ENCODE assay signal across 8 cellular contexts in the genomic region with DNA sequence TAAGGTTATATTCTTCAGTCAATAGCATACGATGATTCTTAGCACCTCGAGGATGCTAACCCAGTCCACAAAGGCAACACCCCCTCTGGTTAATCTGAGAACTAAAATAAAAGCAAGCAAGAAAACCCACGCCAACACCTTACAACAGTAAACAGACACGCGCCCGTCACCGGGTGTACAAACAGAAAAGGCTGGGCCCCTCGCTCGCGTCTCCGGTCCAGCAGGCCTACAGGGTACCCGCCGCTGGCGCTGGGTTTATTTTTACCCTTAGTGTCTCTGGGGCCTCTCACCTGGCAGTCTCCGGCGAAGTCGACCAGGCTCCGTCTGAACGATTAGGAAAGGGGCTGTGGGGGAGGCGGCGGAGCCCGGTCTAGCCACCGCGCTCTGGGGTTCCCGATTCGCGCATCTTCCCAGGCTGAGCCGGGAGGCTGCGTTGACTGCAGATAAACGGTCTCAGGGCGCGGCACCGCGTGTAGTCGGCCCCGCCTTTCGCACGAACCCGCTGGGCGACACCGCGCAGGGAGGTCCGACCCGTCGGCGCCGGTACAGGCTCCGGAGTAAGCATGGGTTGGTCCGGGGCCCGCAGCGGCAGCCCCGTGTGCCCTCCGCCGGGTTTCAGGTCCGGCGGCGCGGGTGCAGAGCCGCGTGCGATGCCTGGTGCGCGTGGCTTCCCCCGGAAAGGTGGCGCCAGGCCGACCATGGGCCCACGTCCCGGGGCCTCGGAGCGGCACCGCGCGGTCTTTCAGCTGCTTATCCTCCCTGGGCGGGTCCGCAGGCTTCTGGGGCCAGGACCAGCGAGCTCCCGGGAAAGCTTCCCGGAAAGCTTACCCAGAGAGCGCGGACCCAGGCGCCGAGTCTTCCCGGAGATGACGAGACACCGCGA. TPM values are rescaled to one million over a fixed set of nuclear protein-coding genes. Genes with fewer than 3 reads are reported as not detected.
DNase-seq lines count a peak whose midpoint lies in the region; ATAC-seq and TF ChIP-seq lines count a peak whose summit lies in the region.

TSS of gene SLC9B2 (minus strand) at position 868 of the 883 bp plus-strand sequence. CDS start 9,211 bp downstream, outside the sequence.

- DNase-seq in activated T-helper 1 cell treated with Interleukin-2 at 50 U/mL for 16 hours (ENCODE audit: low read depth) (peak; percentile 43), fibroblast of gingiva (ENCODE audit: low read depth) (peak; percentile 59)
- peak; percentile 53 to 75 (median 68) for DNase-seq in naive thymus-derived CD4-positive, alpha-beta T cell

- H3K27me3 Mint-ChIP-seq in naive thymus-derived CD4-positive, alpha-beta T cell = no peaks in the 10 kb centered on the region
- H3K27me3 Mint-ChIP-seq in stimulated activated memory B cell treated with anti-CD40 and anti-IgM and Interleukin-4, amounts not matched to agents 10 μg/mL and 1 μg/mL and 100 μg/mL, for 72 hours = no peaks in the 10 kb centered on the region

- H3K27ac Mint-ChIP-seq in naive thymus-derived CD4-positive, alpha-beta T cell = peak within 1 kb of the TSS; percentile 86 to 99 (median 97)
- H3K27ac Mint-ChIP-seq in stimulated activated memory B cell treated with anti-CD40 and anti-IgM and Interleukin-4, amounts not matched to agents 10 μg/mL and 1 μg/mL and 100 μg/mL, for 72 hours = peak within 1 kb of the TSS; percentile 95

- peak within 1 kb of the TSS; percentile 76 for H3K27ac ChIP-seq in C4-2B
- peak within 1 kb of the TSS; percentile 87 for H3K27ac ChIP-seq in naive thymus-derived CD4-positive, alpha-beta T cell (ENCODE audit: low read depth, low read length)

- peaks cover 23 to 54% (median 47%) of the 10 kb centered on the region in 7 donors for H3K4me1 Mint-ChIP-seq in naive thymus-derived CD4-positive, alpha-beta T cell
- H3K4me1 Mint-ChIP-seq in stimulated activated memory B cell treated with anti-CD40 and anti-IgM and Interleukin-4, amounts not matched to agents 10 μg/mL and 1 μg/mL and 100 μg/mL, for 72 hours = peaks cover 33% of the 10 kb centered on the region

- peak within 1 kb of the TSS; percentile 74 for H3K4me3 ChIP-seq in naive thymus-derived CD4-positive, alpha-beta T cell (ENCODE audit: low read length)

- H3K4me3 Mint-ChIP-seq in naive thymus-derived CD4-positive, alpha-beta T cell = peak within 1 kb of the TSS; percentile 77 to 97 (median 95)
- H3K4me3 Mint-ChIP-seq in stimulated activated memory B cell treated with anti-CD40 and anti-IgM and Interleukin-4, amounts not matched to agents 10 μg/mL and 1 μg/mL and 100 μg/mL, for 72 hours = peak within 1 kb of the TSS; percentile 90

- no peaks in the 10 kb centered on the region for H3K36me3 ChIP-seq in naive thymus-derived CD4-positive, alpha-beta T cell (ENCODE audit: control insufficient read depth in 2 of 3, insufficient read depth in 3 of 3, low read length in 3 of 3)

- peak; percentile 62 for ATAC-seq in HG03432 (IDR thresholded peaks at IDR 0.05; ENCODE audit: unreplicated experiment)
- ATAC-seq in naive thymus-derived CD4-positive, alpha-beta T cell = peak; percentile 83
- peak; percentile 87 for ATAC-seq in stimulated activated memory B cell treated with anti-CD40 and anti-IgM and Interleukin-4, amounts not matched to agents 10 μg/mL and 1 μg/mL and 100 μg/mL, for 72 hours

- peak; percentile 58 for TF ChIP-seq POLR2A in GM19193 (IDR thresholded peaks at IDR 0.05; ENCODE audit: extremely low read depth, insufficient read depth, insufficient read length)

- POLR2A ChIA-PET in naive thymus-derived CD4-positive, alpha-beta T cell (lab: Charles Lee) = interaction anchor here (0.6 to 3.2 kb wide), 15 partner anchors 9 to 507 kb away, joined by 3 to 21 read pairs (median 4); partner anchors contain the start of genes BDH2, CISD2, SLC9B1 and UBE2D3

- no peaks in the 10 kb centered on the region for H3K27me3 ChIP-seq in naive thymus-derived CD4-positive, alpha-beta T cell (ENCODE audit: control insufficient read depth in 2 of 2, insufficient read depth in 2 of 2, low read length in 2 of 2)

- peaks cover 0 to 22% (median 6%) of the 10 kb centered on the region in 5 donors for H3K36me3 Mint-ChIP-seq in naive thymus-derived CD4-positive, alpha-beta T cell
- H3K36me3 Mint-ChIP-seq in stimulated activated memory B cell treated with anti-CD40 and anti-IgM and Interleukin-4, amounts not matched to agents 10 μg/mL and 1 μg/mL and 100 μg/mL, for 72 hours = peaks cover 5% of the 10 kb centered on the region

- H3K9me3 ChIP-seq in naive thymus-derived CD4-positive, alpha-beta T cell (ENCODE audit: control insufficient read depth in 2 of 3, low read length in 3 of 3) = no peaks in the 10 kb centered on the region

- CTCF ChIA-PET in naive thymus-derived CD4-positive, alpha-beta T cell (lab: Charles Lee) = interaction anchor here (0.6 kb wide), 1 partner anchor 12 kb away, joined by 3 read pairs; no protein-coding TSS in a partner anchor

- peak; percentile 14; the same call in 1 of the 2 replicates for TF ChIP-seq CTCF in C4-2B (conservative IDR thresholded peaks at IDR 0.05)

- H3K9me3 Mint-ChIP-seq in naive thymus-derived CD4-positive, alpha-beta T cell = no peaks in the 10 kb centered on the region
- no peaks in the 10 kb centered on the region for H3K9me3 Mint-ChIP-seq in stimulated activated memory B cell treated with anti-CD40 and anti-IgM and Interleukin-4, amounts not matched to agents 10 μg/mL and 1 μg/mL and 100 μg/mL, for 72 hours

- intact Hi-C loops in naive thymus-derived CD4-positive, alpha-beta T cell (cut with micrococcal nuclease) = loop anchor here (1.0 to 5.0 kb wide), 12 partner anchors 23 to 1729 kb away; partner anchors contain the start of genes BDH2 (in 2 of the 2), CISD2 (in 2 of the 2), MANBA (in 2 of the 2) and SLC39A8 (in 2 of the 2)

- peaks cover 10 to 17% of the 10 kb centered on the region in 2 donors for H3K4me1 ChIP-seq in naive thymus-derived CD4-positive, alpha-beta T cell (ENCODE audit: control insufficient read depth in 2 of 2, insufficient read depth in 2 of 2, low read length in 2 of 2)

TF ChIP-seq in PFSK-1, 5 proteins besides CTCF, POLR2A, EP300 and RAD21:
- TF ChIP-seq TAF1 (IDR thresholded peaks at IDR 0.05; ENCODE audit: borderline replicate concordance, insufficient read depth, low read length) (peak; percentile 66; the same call in 1 of the 2 replicates), SIN3A (IDR thresholded peaks at IDR 0.05; ENCODE audit: borderline replicate concordance, insufficient read depth, low read length) (no peak), POLR2AphosphoS5 (IDR thresholded peaks at IDR 0.05; ENCODE audit: low read depth, low read length) (peak; percentile 63), FOXP2 (optimal IDR thresholded peaks at IDR 0.05; ENCODE audit: borderline replicate concordance, extremely low read depth, extremely low read length, insufficient read depth) (no peak)
- TF ChIP-seq, protein P1, sequence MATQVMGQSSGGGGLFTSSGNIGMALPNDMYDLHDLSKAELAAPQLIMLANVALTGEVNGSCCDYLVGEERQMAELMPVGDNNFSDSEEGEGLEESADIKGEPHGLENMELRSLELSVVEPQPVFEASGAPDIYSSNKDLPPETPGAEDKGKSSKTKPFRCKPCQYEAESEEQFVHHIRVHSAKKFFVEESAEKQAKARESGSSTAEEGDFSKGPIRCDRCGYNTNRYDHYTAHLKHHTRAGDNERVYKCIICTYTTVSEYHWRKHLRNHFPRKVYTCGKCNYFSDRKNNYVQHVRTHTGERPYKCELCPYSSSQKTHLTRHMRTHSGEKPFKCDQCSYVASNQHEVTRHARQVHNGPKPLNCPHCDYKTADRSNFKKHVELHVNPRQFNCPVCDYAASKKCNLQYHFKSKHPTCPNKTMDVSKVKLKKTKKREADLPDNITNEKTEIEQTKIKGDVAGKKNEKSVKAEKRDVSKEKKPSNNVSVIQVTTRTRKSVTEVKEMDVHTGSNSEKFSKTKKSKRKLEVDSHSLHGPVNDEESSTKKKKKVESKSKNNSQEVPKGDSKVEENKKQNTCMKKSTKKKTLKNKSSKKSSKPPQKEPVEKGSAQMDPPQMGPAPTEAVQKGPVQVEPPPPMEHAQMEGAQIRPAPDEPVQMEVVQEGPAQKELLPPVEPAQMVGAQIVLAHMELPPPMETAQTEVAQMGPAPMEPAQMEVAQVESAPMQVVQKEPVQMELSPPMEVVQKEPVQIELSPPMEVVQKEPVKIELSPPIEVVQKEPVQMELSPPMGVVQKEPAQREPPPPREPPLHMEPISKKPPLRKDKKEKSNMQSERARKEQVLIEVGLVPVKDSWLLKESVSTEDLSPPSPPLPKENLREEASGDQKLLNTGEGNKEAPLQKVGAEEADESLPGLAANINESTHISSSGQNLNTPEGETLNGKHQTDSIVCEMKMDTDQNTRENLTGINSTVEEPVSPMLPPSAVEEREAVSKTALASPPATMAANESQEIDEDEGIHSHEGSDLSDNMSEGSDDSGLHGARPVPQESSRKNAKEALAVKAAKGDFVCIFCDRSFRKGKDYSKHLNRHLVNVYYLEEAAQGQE (IDR thresholded peaks at IDR 0.05; ENCODE audit: insufficient read depth in 1 of 2, low read depth in 2 of 2, low read length in 2 of 2) = no peak
TF ChIP-seq in PFSK-1: peak in this region for 2.

RNA-seq across cellular contexts. Expression of gene SLC9B2, which starts in this region (rescaled TPM):
- polyA plus RNA-seq in PFSK-1 (2012; ENCODE audit: insufficient read length, low read depth) = 8.7 TPM
- total RNA-seq in naive thymus-derived CD4-positive, alpha-beta T cell = 10 to 100 TPM; 15.9 to 26.3 (median 20.1) TPM
- polyA plus RNA-seq in naive thymus-derived CD4-positive, alpha-beta T cell = 10 to 100 TPM; 12.7 to 14.4 TPM

Comparison
In these comparisons a context has a peak if more than half of its experiments do, and no peak if none do; other contexts are left out.
1. Peak in every context shown above with its lines: DNase-seq, ATAC-seq, H3K4me3 ChIP-seq and H3K27ac ChIP-seq.